Comparison of ENCODE assay signal across 2 cellular contexts in the genomic region with DNA sequence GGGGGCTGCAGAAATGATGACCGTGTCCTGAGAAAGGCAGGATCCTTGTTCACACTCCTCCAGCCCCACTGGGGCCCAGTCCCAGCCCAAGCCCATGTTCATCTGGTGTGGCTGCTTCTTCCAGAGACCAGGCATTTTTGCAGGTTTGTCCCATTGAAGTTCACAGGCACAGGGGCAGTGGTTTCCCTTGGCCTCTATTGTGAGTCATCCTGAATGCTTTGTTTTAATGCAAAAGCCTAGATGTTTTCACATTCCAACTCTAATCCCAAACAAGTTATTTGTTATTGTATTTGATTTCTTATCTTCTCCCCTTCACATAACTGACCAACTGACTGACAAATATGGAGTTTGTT.
A peak's percentile ranks its signal among the peaks of the same experiment; 100 is the strongest.
TF ChIP-seq lines count a peak whose summit lies in the region.

No MANE protein-coding gene starts in this region.

TF ChIP-seq in HepG2, 621 proteins besides CTCF, POLR2A, EP300 and RAD21 (continued from another document):
- TF ChIP-seq ZNF878 (CRISPR knock-in tag; IDR thresholded peaks at IDR 0.05) = 0 out of 2 replicates have a peak, but pooled peaks have one; percentile 30

TF ChIP-seq in WTC11, 78 proteins besides CTCF, POLR2A, EP300 and RAD21 (continued from another document):
- TF ChIP-seq, protein P1, sequence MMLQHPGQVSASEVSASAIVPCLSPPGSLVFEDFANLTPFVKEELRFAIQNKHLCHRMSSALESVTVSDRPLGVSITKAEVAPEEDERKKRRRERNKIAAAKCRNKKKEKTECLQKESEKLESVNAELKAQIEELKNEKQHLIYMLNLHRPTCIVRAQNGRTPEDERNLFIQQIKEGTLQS (CRISPR knock-in tag; conservative IDR thresholded peaks at IDR 0.05) = no peak
- TF ChIP-seq, protein P2, sequence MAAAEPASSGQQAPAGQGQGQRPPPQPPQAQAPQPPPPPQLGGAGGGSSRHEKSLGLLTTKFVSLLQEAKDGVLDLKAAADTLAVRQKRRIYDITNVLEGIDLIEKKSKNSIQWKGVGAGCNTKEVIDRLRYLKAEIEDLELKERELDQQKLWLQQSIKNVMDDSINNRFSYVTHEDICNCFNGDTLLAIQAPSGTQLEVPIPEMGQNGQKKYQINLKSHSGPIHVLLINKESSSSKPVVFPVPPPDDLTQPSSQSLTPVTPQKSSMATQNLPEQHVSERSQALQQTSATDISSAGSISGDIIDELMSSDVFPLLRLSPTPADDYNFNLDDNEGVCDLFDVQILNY (CRISPR knock-in tag; IDR thresholded peaks at IDR 0.05) = no peak
- no peak for TF ChIP-seq GRHL2 (CRISPR knock-in tag; IDR thresholded peaks at IDR 0.05; ENCODE audit: insufficient replicate concordance, severe bottlenecking)
- TF ChIP-seq, protein P3, sequence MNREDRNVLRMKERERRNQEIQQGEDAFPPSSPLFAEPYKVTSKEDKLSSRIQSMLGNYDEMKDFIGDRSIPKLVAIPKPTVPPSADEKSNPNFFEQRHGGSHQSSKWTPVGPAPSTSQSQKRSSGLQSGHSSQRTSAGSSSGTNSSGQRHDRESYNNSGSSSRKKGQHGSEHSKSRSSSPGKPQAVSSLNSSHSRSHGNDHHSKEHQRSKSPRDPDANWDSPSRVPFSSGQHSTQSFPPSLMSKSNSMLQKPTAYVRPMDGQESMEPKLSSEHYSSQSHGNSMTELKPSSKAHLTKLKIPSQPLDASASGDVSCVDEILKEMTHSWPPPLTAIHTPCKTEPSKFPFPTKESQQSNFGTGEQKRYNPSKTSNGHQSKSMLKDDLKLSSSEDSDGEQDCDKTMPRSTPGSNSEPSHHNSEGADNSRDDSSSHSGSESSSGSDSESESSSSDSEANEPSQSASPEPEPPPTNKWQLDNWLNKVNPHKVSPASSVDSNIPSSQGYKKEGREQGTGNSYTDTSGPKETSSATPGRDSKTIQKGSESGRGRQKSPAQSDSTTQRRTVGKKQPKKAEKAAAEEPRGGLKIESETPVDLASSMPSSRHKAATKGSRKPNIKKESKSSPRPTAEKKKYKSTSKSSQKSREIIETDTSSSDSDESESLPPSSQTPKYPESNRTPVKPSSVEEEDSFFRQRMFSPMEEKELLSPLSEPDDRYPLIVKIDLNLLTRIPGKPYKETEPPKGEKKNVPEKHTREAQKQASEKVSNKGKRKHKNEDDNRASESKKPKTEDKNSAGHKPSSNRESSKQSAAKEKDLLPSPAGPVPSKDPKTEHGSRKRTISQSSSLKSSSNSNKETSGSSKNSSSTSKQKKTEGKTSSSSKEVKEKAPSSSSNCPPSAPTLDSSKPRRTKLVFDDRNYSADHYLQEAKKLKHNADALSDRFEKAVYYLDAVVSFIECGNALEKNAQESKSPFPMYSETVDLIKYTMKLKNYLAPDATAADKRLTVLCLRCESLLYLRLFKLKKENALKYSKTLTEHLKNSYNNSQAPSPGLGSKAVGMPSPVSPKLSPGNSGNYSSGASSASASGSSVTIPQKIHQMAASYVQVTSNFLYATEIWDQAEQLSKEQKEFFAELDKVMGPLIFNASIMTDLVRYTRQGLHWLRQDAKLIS (CRISPR knock-in tag; IDR thresholded peaks at IDR 0.05; ENCODE audit: borderline replicate concordance) = no peak
- TF ChIP-seq, protein P4, sequence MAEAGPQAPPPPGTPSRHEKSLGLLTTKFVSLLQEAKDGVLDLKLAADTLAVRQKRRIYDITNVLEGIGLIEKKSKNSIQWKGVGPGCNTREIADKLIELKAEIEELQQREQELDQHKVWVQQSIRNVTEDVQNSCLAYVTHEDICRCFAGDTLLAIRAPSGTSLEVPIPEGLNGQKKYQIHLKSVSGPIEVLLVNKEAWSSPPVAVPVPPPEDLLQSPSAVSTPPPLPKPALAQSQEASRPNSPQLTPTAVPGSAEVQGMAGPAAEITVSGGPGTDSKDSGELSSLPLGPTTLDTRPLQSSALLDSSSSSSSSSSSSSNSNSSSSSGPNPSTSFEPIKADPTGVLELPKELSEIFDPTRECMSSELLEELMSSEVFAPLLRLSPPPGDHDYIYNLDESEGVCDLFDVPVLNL (CRISPR knock-in tag; IDR thresholded peaks at IDR 0.05; ENCODE audit: borderline replicate concordance, low read depth) = no peak
- no peak for TF ChIP-seq JUN (CRISPR knock-in tag; IDR thresholded peaks at IDR 0.05)
- TF ChIP-seq, protein P5, sequence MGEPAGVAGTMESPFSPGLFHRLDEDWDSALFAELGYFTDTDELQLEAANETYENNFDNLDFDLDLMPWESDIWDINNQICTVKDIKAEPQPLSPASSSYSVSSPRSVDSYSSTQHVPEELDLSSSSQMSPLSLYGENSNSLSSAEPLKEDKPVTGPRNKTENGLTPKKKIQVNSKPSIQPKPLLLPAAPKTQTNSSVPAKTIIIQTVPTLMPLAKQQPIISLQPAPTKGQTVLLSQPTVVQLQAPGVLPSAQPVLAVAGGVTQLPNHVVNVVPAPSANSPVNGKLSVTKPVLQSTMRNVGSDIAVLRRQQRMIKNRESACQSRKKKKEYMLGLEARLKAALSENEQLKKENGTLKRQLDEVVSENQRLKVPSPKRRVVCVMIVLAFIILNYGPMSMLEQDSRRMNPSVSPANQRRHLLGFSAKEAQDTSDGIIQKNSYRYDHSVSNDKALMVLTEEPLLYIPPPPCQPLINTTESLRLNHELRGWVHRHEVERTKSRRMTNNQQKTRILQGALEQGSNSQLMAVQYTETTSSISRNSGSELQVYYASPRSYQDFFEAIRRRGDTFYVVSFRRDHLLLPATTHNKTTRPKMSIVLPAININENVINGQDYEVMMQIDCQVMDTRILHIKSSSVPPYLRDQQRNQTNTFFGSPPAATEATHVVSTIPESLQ (CRISPR knock-in tag; IDR thresholded peaks at IDR 0.05) = no peak
- TF ChIP-seq, protein P6, sequence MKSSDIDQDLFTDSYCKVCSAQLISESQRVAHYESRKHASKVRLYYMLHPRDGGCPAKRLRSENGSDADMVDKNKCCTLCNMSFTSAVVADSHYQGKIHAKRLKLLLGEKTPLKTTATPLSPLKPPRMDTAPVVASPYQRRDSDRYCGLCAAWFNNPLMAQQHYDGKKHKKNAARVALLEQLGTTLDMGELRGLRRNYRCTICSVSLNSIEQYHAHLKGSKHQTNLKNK (CRISPR knock-in tag; IDR thresholded peaks at IDR 0.05) = no peak
- TF ChIP-seq, protein P7, sequence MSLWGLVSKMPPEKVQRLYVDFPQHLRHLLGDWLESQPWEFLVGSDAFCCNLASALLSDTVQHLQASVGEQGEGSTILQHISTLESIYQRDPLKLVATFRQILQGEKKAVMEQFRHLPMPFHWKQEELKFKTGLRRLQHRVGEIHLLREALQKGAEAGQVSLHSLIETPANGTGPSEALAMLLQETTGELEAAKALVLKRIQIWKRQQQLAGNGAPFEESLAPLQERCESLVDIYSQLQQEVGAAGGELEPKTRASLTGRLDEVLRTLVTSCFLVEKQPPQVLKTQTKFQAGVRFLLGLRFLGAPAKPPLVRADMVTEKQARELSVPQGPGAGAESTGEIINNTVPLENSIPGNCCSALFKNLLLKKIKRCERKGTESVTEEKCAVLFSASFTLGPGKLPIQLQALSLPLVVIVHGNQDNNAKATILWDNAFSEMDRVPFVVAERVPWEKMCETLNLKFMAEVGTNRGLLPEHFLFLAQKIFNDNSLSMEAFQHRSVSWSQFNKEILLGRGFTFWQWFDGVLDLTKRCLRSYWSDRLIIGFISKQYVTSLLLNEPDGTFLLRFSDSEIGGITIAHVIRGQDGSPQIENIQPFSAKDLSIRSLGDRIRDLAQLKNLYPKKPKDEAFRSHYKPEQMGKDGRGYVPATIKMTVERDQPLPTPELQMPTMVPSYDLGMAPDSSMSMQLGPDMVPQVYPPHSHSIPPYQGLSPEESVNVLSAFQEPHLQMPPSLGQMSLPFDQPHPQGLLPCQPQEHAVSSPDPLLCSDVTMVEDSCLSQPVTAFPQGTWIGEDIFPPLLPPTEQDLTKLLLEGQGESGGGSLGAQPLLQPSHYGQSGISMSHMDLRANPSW (CRISPR knock-in tag; conservative IDR thresholded peaks at IDR 0.05; ENCODE audit: low read depth) = no peak
- no peak for TF ChIP-seq NFATC4 (CRISPR knock-in tag; IDR thresholded peaks at IDR 0.05)
- TF ChIP-seq RORB (CRISPR knock-in tag; IDR thresholded peaks at IDR 0.05) = no peak
- TF ChIP-seq, protein P8, sequence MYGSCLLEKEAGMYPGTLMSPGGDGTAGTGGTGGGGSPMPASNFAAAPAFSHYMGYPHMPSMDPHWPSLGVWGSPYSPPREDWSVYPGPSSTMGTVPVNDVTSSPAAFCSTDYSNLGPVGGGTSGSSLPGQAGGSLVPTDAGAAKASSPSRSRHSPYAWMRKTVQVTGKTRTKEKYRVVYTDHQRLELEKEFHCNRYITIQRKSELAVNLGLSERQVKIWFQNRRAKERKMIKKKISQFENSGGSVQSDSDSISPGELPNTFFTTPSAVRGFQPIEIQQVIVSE (CRISPR knock-in tag; IDR thresholded peaks at IDR 0.05; ENCODE audit: borderline replicate concordance) = no peak
- no peak for TF ChIP-seq SOX15 (CRISPR knock-in tag; IDR thresholded peaks at IDR 0.05)
- no peak for TF ChIP-seq GABPB1 (CRISPR knock-in tag; IDR thresholded peaks at IDR 0.05)
- TF ChIP-seq, protein P9, sequence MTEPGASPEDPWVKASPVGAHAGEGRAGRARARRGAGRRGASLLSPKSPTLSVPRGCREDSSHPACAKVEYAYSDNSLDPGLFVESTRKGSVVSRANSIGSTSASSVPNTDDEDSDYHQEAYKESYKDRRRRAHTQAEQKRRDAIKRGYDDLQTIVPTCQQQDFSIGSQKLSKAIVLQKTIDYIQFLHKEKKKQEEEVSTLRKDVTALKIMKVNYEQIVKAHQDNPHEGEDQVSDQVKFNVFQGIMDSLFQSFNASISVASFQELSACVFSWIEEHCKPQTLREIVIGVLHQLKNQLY (CRISPR knock-in tag; IDR thresholded peaks at IDR 0.05) = no peak
- TF ChIP-seq KAT7 (CRISPR knock-in tag; IDR thresholded peaks at IDR 0.05; ENCODE audit: borderline replicate concordance) = no peak
